7 cellular contexts compared by ENCODE assay signal in genomic region chr2:230864605-230865323, GRCh38. TPM values are rescaled to one million over a fixed set of nuclear protein-coding genes. Genes with fewer than 3 reads are reported as not detected.
DNase-seq lines count a peak whose midpoint lies in the region; ATAC-seq, FAIRE-seq and TF ChIP-seq lines count a peak whose summit lies in the region.

Gene ITM2C (plus strand): TSS chr2:230864942. CDS start chr2:230865026, 84 bp downstream.

- peaks cover 6% of the 10 kb centered on the region for H3K36me3 Mint-ChIP-seq in central memory CD8-positive, alpha-beta T cell (ENCODE audit: insufficient read depth)

- H3K27me3 Mint-ChIP-seq in central memory CD8-positive, alpha-beta T cell: peaks cover 21% of the 10 kb centered on the region

- peaks cover 56% of the 10 kb centered on the region for H3K4me1 Mint-ChIP-seq in central memory CD8-positive, alpha-beta T cell

- no peaks in the 10 kb centered on the region for H3K9me3 Mint-ChIP-seq in central memory CD8-positive, alpha-beta T cell

- DNase-seq in GM12892 (ENCODE audit: insufficient read length) (peak; percentile 90), NCI-H146 treated with DMSO at 0.1 percent for 48 hours (lab: John Stamatoyannopoulos, UW; ENCODE audit: unreplicated experiment) (peak; percentile 12), kidney glomerular epithelial cell (lab: John Stamatoyannopoulos, UW) (peak; percentile 45)
- DNase-seq in central memory CD8-positive, alpha-beta T cell (ENCODE audit: low spot score in 2 of 2): peak in 1 of 2 donors; percentile 52
- DNase-seq in stimulated activated CD4-positive, alpha-beta T cell treated with anti-CD3 and anti-CD28 coated beads, Interleukin-1b, Interleukin-23, amount 100 ng/mL, for 4 hours (ENCODE audit: low read depth in 2 of 2): peak; percentile 51 to 68

- peak; percentile 73 for ATAC-seq in HG02588 (IDR thresholded peaks at IDR 0.05; ENCODE audit: unreplicated experiment)
- ATAC-seq in activated CD4-positive, CD25-positive, alpha-beta regulatory T cell treated with anti-CD3 and anti-CD28 coated beads, Interleukin-2, amount 50 U/mL, for 24 hours: peak; percentile 85 to 89
- peak; percentile 56 for ATAC-seq in central memory CD8-positive, alpha-beta T cell (replicated peaks; ENCODE audit: extremely low read depth, poor library complexity, severe bottlenecking)

- peak; percentile 94 for FAIRE-seq in GM12892 (lab: Jason Lieb, UNC)

- H3K4me3 Mint-ChIP-seq in central memory CD8-positive, alpha-beta T cell: peak within 1 kb of the TSS; percentile 81

- peak; percentile 60; the same call in 1 of the 2 replicates for TF ChIP-seq POLR2A in GM12892 (IDR thresholded peaks at IDR 0.05; ENCODE audit: low read depth, low read length)

- peak within 1 kb of the TSS; percentile 91 for H3K27ac Mint-ChIP-seq in central memory CD8-positive, alpha-beta T cell (ENCODE audit: low read depth)

RNA-seq across cellular contexts. Expression of gene ITM2C, which starts in this region (rescaled TPM):
- 52.2 TPM for polyA plus RNA-seq in GM12892 (2012; ENCODE audit: missing spikeins)
